ENCODE assay signal across 27 cellular contexts in the genomic region with DNA sequence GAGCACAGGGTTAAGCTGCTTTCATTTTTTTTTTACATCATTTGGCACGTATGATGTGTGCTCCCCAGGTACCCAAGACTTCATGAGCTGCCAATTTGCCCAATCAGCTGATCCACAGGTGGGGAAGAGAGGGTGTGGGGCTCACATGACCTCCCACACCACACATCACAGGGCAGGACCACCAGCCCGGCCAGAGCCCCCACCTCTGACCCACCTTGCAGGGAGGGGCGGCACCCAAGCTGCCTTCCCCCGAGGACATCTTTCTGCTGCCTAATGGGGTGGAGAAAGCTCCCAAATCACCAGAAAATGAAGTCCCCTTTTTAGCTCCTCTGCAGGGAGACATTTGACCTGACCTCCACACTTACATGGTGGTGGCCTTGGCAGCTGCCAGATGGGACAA.
"Had no signal": no experiment of that assay in that cellular context is flagged by ENCODE, and none has a peak within 500 bp of the region (broad histone marks: within the 10 kb centered on the region; RNA-seq: fewer than 3 reads in every experiment).

No MANE protein-coding gene starts in this region.

- H3K27me3 ChIP-seq: ovary, right lobe of liver, sigmoid colon, testis, thyroid gland, tibial nerve, upper lobe of left lung had no signal

- H3K36me3 ChIP-seq: ovary, right lobe of liver, sigmoid colon, suprapubic skin, thyroid gland, upper lobe of left lung had no signal

- ATAC-seq: naive thymus-derived CD8-positive, alpha-beta T cell; natural killer cell treated with Interleukin-12 subunit alpha and Interleukin-12 subunit beta and Interleukin-15 and Interleukin-18, amount 100 ng/mL, for 72 hours; psoas muscle; right cardiac atrium; right lobe of liver; stimulated activated effector memory CD8-positive, alpha-beta T cell treated with anti-CD3 and anti-CD28 coated beads, Interleukin-12 subunit alpha, Interleukin-12 subunit beta, amount 100 ng/mL, for 72 hours; stimulated activated naive B cell treated with anti-CD40 and anti-IgM and Interleukin-4, amounts not matched to agents 10 μg/mL and 1 μg/mL and 100 μg/mL, for 72 hours; stimulated activated naive CD8-positive, alpha-beta T cell treated with anti-CD3 and anti-CD28 coated beads, Interleukin-15, amount 100 ng/mL, for 72 hours had no signal

- DNase-seq: naive B cell; naive thymus-derived CD8-positive, alpha-beta T cell; nephron progenitor cell; ovary; psoas muscle; right cardiac atrium; right lobe of liver; small intestine; stimulated activated CD4-positive, alpha-beta T cell treated with anti-CD3 and anti-CD28 coated beads, Interleukin-15, amount 100 ng/mL, for 24 hours; stimulated activated CD4-positive, alpha-beta T cell treated with anti-CD3 and anti-CD28 coated beads, Interleukin-2, amount 100 ng/mL, for 24 hours; stimulated activated CD4-positive, alpha-beta T cell treated with anti-CD3 and anti-CD28 coated beads, Interleukin-2, amount 100 ng/mL, for 48 hours; stimulated activated CD4-positive, alpha-beta T cell treated with anti-CD3 and anti-CD28 coated beads, Interleukin-4, amount 100 ng/mL, for 24 hours; stimulated activated naive B cell treated with anti-CD40 and anti-IgM and Interleukin-4, amounts not matched to agents 10 μg/mL and 1 μg/mL and 100 μg/mL, for 72 hours; stimulated activated naive CD4-positive, alpha-beta T cell treated with Interleukin-2 at 50 U/mL for 16 hours; stimulated activated naive CD8-positive, alpha-beta T cell treated with anti-CD3 and anti-CD28 coated beads, Interleukin-15, amount 100 ng/mL, for 72 hours; substantia nigra; testis; thyroid gland; trophoblast cell; upper lobe of left lung had no signal

- H3K4me1 ChIP-seq: parathyroid adenoma, psoas muscle, right lobe of liver, sigmoid colon, testis, thyroid gland, tibial nerve, upper lobe of left lung had no signal

- H3K9me3 ChIP-seq: ovary, psoas muscle, right lobe of liver, sigmoid colon, suprapubic skin, testis, thyroid gland, upper lobe of left lung had no signal

- H3K27ac ChIP-seq: ovary, parathyroid adenoma, psoas muscle, right lobe of liver, sigmoid colon, suprapubic skin, testis, thyroid gland, tibial nerve, upper lobe of left lung had no signal

- FAIRE-seq: small intestine, urothelium cell line had no signal

- H3K4me3 ChIP-seq: ovary, psoas muscle, right lobe of liver, sigmoid colon, suprapubic skin, thyroid gland, tibial nerve, upper lobe of left lung had no signal
